ENCODE assay signal across 16 cellular contexts in the genomic region with DNA sequence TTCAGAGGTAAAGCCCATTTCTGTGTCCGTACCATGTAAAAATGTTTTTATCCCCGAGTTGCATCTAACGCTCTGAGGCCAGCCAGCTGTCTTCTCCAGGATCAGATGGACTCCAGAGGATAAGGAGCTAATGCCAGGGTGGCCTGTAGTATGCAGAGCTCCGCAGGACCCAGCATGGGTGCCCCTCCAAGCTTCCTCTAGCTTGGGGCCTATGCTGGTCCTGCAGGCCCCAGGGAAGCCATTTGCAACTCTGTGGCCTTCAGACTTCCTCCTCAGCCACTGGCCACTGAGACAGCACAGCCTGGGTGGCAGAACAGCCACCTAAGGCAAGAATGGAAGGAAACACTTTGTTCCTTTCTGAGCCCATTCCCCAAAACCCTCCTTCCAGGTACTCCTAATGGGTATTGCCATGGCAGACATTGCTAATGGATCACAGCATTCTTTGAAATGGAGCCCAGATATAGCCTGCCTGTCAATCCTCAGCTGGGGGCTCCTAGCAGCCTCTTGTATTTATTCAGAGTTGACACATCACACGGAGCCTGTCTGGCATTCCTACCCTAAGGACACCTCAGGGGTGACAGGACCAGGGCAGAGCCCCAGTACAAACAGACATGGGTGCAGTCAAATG. TPM values are rescaled to one million over a fixed set of nuclear protein-coding genes. Genes with fewer than 3 reads are reported as not detected.
DNase-seq lines count a peak whose midpoint lies in the region; ATAC-seq and TF ChIP-seq lines count a peak whose summit lies in the region.
"Had no signal": no experiment of that assay in that cellular context is flagged by ENCODE, and none has a peak within 500 bp of the region (broad histone marks: within the 10 kb centered on the region; RNA-seq: fewer than 3 reads in every experiment).

No MANE protein-coding gene starts in this region.

- no peak for DNase-seq in activated T-cell treated with anti-CD3 and anti-CD28 coated beads, Interleukin-2, amount 50 U/mL, for 72 hours
- no peak for DNase-seq in activated T-cell treated with anti-CD3 and anti-CD28 coated beads, Interleukin-2, amount 50 U/mL, for 48 hours
- DNase-seq in sciatic nerve (ENCODE audit: low spot score), result no peak
- no peak for DNase-seq in AG08396 (ENCODE audit: low spot score)
- no peak for DNase-seq in SKM-1 treated with dmso at 0.1 percent for 144 hours (lab: John Stamatoyannopoulos, UW; ENCODE audit: unreplicated experiment)
- DNase-seq in stimulated activated naive CD4-positive, alpha-beta T cell treated with Interleukin-2 at 50 U/mL for 16 hours (lab: John Stamatoyannopoulos, UW), result no peak
- DNase-seq: NCI-H2029 treated with DMSO at 0.1 percent for 48 hours had no signal

- H3K9me3 ChIP-seq in OCI-LY3 (ENCODE audit: insufficient read depth, low read length) (no peaks in the 10 kb centered on the region), iPS-20b (ENCODE audit: insufficient read depth, low read depth, low read length) (no peaks in the 10 kb centered on the region)
- H3K9me3 ChIP-seq: Caco-2, sigmoid colon, SJCRH30, uterus had no signal

- no peaks in the 10 kb centered on the region for H4K20me1 ChIP-seq in OCI-LY3 (ENCODE audit: insufficient read depth, low read length)

- no peak for ATAC-seq in activated T-cell treated with anti-CD3 and anti-CD28 coated beads, Interleukin-2, amount 50 U/mL, for 72 hours (replicated peaks in 1 of 2)
- ATAC-seq in sciatic nerve, result peak; percentile 20
- ATAC-seq: PC-3 had no signal

- H3K36me3 Mint-ChIP-seq in activated T-cell treated with anti-CD3 and anti-CD28 coated beads, Interleukin-2, amount 50 U/mL, for 72 hours (ENCODE audit: insufficient read depth in 2 of 2), result peaks cover 0 to 3% of the 10 kb centered on the region in 2 donors
- H3K36me3 Mint-ChIP-seq: mesothelial cell of epicardium had no signal

- peak overlapping the region in 1 of 2 donors; percentile 1 for H3K4me3 Mint-ChIP-seq in activated T-cell treated with anti-CD3 and anti-CD28 coated beads, Interleukin-2, amount 50 U/mL, for 72 hours
- H3K4me3 Mint-ChIP-seq: mesothelial cell of epicardium had no signal

- peaks cover 53% of the 10 kb centered on the region for H3K4me1 ChIP-seq in OCI-LY3 (ENCODE audit: low read length)
- peaks cover 14% of the 10 kb centered on the region for H3K4me1 ChIP-seq in iPS-20b (ENCODE audit: insufficient read depth, low read length)
- H3K4me1 ChIP-seq: Caco-2, sigmoid colon, SJCRH30, uterus had no signal

- peaks cover 5% of the 10 kb centered on the region; the same call in 1 of the 2 replicates for H3K79me2 ChIP-seq in OCI-LY3 (ENCODE audit: low read length)
- H3K79me2 ChIP-seq: hepatocyte had no signal

- H3K27me3 ChIP-seq in OCI-LY3 (ENCODE audit: low read depth, low read length) (no peaks in the 10 kb centered on the region), iPS-20b (ENCODE audit: insufficient read depth, low read length) (no peaks in the 10 kb centered on the region)
- H3K27me3 ChIP-seq: hepatocyte, sigmoid colon, SJCRH30, uterus had no signal

- TF ChIP-seq CTCF in OCI-LY3 (IDR thresholded peaks at IDR 0.05; ENCODE audit: low read depth, low read length), result no peak

- peak overlapping the region; percentile 6; the same call in 1 of the 2 replicates for H2AFZ ChIP-seq in OCI-LY3 (ENCODE audit: low read depth, low read length)
- H2AFZ ChIP-seq: hepatocyte had no signal

- H3K36me3 ChIP-seq in OCI-LY3 (replicated peaks; ENCODE audit: low read depth, low read length) (no peaks in the 10 kb centered on the region), iPS-20b (ENCODE audit: insufficient read depth, low read depth, low read length) (no peaks in the 10 kb centered on the region)
- H3K36me3 ChIP-seq: sigmoid colon, SJCRH30, uterus had no signal

- H3K4me3 ChIP-seq in OCI-LY3 (ENCODE audit: low read length), result no peak overlapping the region
- H3K4me3 ChIP-seq in iPS-20b (ENCODE audit: low read length), result no peak overlapping the region
- H3K4me3 ChIP-seq: hepatocyte, sigmoid colon, SJCRH30, uterus had no signal

- peaks cover 58% of the 10 kb centered on the region for H3K4me1 Mint-ChIP-seq in activated T-cell treated with anti-CD3 and anti-CD28 coated beads, Interleukin-2, amount 50 U/mL, for 72 hours (ENCODE audit: low read depth)
- H3K4me1 Mint-ChIP-seq: mesothelial cell of epicardium had no signal

- H3K9me3 Mint-ChIP-seq in activated T-cell treated with anti-CD3 and anti-CD28 coated beads, Interleukin-2, amount 50 U/mL, for 72 hours, result peaks cover 0 to 5% of the 10 kb centered on the region in 2 donors

- H3K27ac Mint-ChIP-seq in activated T-cell treated with anti-CD3 and anti-CD28 coated beads, Interleukin-2, amount 50 U/mL, for 72 hours, result peak overlapping the region; percentile 65
- H3K27ac Mint-ChIP-seq: mesothelial cell of epicardium had no signal

- peak overlapping the region; percentile 2; the same call in 1 of the 2 replicates for H3K4me2 ChIP-seq in OCI-LY3 (ENCODE audit: low read length)
- H3K4me2 ChIP-seq: hepatocyte had no signal

- H3K27ac ChIP-seq in OCI-LY3 (ENCODE audit: low read length) (peak overlapping the region; percentile 39), iPS-20b (ENCODE audit: low read length) (peak overlapping the region; percentile 7)
- H3K27ac ChIP-seq: hepatocyte, sigmoid colon, SJCRH30, uterus had no signal

- H3K9ac ChIP-seq in OCI-LY3 (ENCODE audit: low read length) (peak overlapping the region; percentile 5; the same call in 1 of the 2 replicates), iPS-20b (ENCODE audit: low read depth, low read length) (no peak overlapping the region)

- no peaks in the 10 kb centered on the region for H3K27me3 Mint-ChIP-seq in activated T-cell treated with anti-CD3 and anti-CD28 coated beads, Interleukin-2, amount 50 U/mL, for 72 hours (ENCODE audit: low read depth)

- intact Hi-C loops in sciatic nerve (cut with DNase I), result no loop called here

RNA-seq across cellular contexts. Expression of a gene that starts 4.7 kb away (rescaled TPM):
- total RNA-seq in activated T-cell treated with anti-CD3 and anti-CD28 coated beads, Interleukin-2, amount 50 U/mL, for 72 hours, result 10 to 100 TPM; 13.0 to 16.1 TPM
- 29.6 TPM for total RNA-seq in sciatic nerve
- total RNA-seq: Caco-2, PC-3 had no signal

RNA-seq across cellular contexts. Expression of a gene that starts 55.5 kb away (rescaled TPM):
- total RNA-seq in activated T-cell treated with anti-CD3 and anti-CD28 coated beads, Interleukin-2, amount 50 U/mL, for 72 hours, result 10 to 100 TPM; 23.5 to 26.1 TPM
- 19.1 TPM for total RNA-seq in sciatic nerve
